Comparison of ENCODE assay signal across 15 cellular contexts in genomic region chr21:31078796-31079195, GRCh38. TPM values are rescaled to one million over a fixed set of nuclear protein-coding genes. Genes with fewer than 3 reads are reported as not detected.
A peak's percentile ranks its signal among the peaks of the same experiment; 100 is the strongest.
DNase-seq lines count a peak whose midpoint lies in the region; ATAC-seq and FAIRE-seq lines count a peak whose summit lies in the region.
"Had no signal": no experiment of that assay in that cellular context is flagged by ENCODE, and none has a peak within 500 bp of the region (broad histone marks: within the 10 kb centered on the region; RNA-seq: fewer than 3 reads in every experiment).

No MANE protein-coding gene starts in this region.

- DNase-seq in activated naive CD4-positive, alpha-beta T cell treated with anti-CD3 and anti-CD28 coated beads, Interleukin-2, amount 50 U/mL, for 72 hours (ENCODE audit: low spot score in 2 of 2), result no peak
- no peak for DNase-seq in activated naive CD4-positive, alpha-beta T cell treated with anti-CD3 and anti-CD28 coated beads for 36 hours
- peak; percentile 11 for DNase-seq in stromal cell of bone marrow (ENCODE audit: low read depth)
- no peak for DNase-seq in DMS 273 treated with DMSO at 0.1 percent for 48 hours (lab: John Stamatoyannopoulos, UW)
- DNase-seq in urothelium cell line (ENCODE audit: low spot score), result no peak
- no peak for DNase-seq in frontal cortex (ENCODE audit: low spot score in 2 of 2)
- DNase-seq: activated naive CD4-positive, alpha-beta T cell treated with Interleukin-2 at 50 U/mL for 16 hours; colonic mucosa; NCI-H510A treated with DMSO at 0.1 percent for 48 hours; SIG-M5; sigmoid colon had no signal

- CTCF ChIA-PET in activated naive CD4-positive, alpha-beta T cell treated with anti-CD3 and anti-CD28 coated beads for 36 hours (lab: Charles Lee), result interaction anchor here (0.9 kb wide), 1 partner anchor 18 kb away, joined by 3 read pairs; no protein-coding TSS in a partner anchor

- H3K4me3 Mint-ChIP-seq in activated naive CD4-positive, alpha-beta T cell treated with anti-CD3 and anti-CD28 coated beads for 36 hours, result no peak overlapping the region

- no peak overlapping the region for H3K27ac Mint-ChIP-seq in activated naive CD4-positive, alpha-beta T cell treated with anti-CD3 and anti-CD28 coated beads, Interleukin-2, amount 50 U/mL, for 72 hours
- no peak overlapping the region for H3K27ac Mint-ChIP-seq in activated naive CD4-positive, alpha-beta T cell treated with anti-CD3 and anti-CD28 coated beads for 36 hours

- no peak for FAIRE-seq in urothelium cell line (lab: Jason Lieb, UNC)
- no peak for FAIRE-seq in frontal cortex (lab: Jason Lieb, UNC)

- intact Hi-C loops in activated naive CD4-positive, alpha-beta T cell treated with anti-CD3 and anti-CD28 coated beads for 36 hours (cut with micrococcal nuclease), result no loop called here

- no peaks in the 10 kb centered on the region for H3K9me3 Mint-ChIP-seq in activated naive CD4-positive, alpha-beta T cell treated with anti-CD3 and anti-CD28 coated beads, Interleukin-2, amount 50 U/mL, for 72 hours
- no peaks in the 10 kb centered on the region for H3K9me3 Mint-ChIP-seq in activated naive CD4-positive, alpha-beta T cell treated with anti-CD3 and anti-CD28 coated beads for 36 hours

- no peaks in the 10 kb centered on the region for H3K4me1 Mint-ChIP-seq in activated naive CD4-positive, alpha-beta T cell treated with anti-CD3 and anti-CD28 coated beads for 36 hours (ENCODE audit: low read depth)

- ATAC-seq in activated naive CD4-positive, alpha-beta T cell treated with anti-CD3 and anti-CD28 coated beads, Interleukin-2, amount 50 U/mL, for 72 hours, result peak; percentile 65 to 95
- ATAC-seq in GM21737 (IDR thresholded peaks at IDR 0.05; ENCODE audit: unreplicated experiment) (peak; percentile 52), HG03460 (IDR thresholded peaks at IDR 0.05; ENCODE audit: unreplicated experiment) (peak; percentile 76)

- H3K36me3 Mint-ChIP-seq in activated naive CD4-positive, alpha-beta T cell treated with anti-CD3 and anti-CD28 coated beads, Interleukin-2, amount 50 U/mL, for 72 hours, result no peaks in the 10 kb centered on the region
- H3K36me3 Mint-ChIP-seq in activated naive CD4-positive, alpha-beta T cell treated with anti-CD3 and anti-CD28 coated beads for 36 hours (ENCODE audit: low read depth), result no peaks in the 10 kb centered on the region

- H3K27me3 Mint-ChIP-seq in activated naive CD4-positive, alpha-beta T cell treated with anti-CD3 and anti-CD28 coated beads for 36 hours (ENCODE audit: low read depth), result no peaks in the 10 kb centered on the region

RNA-seq across cellular contexts. Expression of gene KRTAP19-8, which starts 40.5 kb away (rescaled TPM):
- not detected for total RNA-seq in activated naive CD4-positive, alpha-beta T cell treated with anti-CD3 and anti-CD28 coated beads, Interleukin-2, amount 50 U/mL, for 72 hours
- not detected for total RNA-seq in activated naive CD4-positive, alpha-beta T cell treated with anti-CD3 and anti-CD28 coated beads for 36 hours
- not detected for total RNA-seq in frontal cortex
- total RNA-seq: colonic mucosa, kidney epithelial cell, sigmoid colon, tibial nerve had no signal
